Comparison of ENCODE assay signal across 8 cellular contexts in genomic region chr10:108911814-108912541, GRCh38.
DNase-seq lines count a peak whose midpoint lies in the region; FAIRE-seq and TF ChIP-seq lines count a peak whose summit lies in the region.

No MANE protein-coding gene starts in this region.

- POLR2A ChIA-PET in HEK293T (lab: Yijun Ruan, JAX) (no interaction called here), RWPE1 (lab: Yijun Ruan, JAX; ENCODE audit: low non-redundant PET) (no interaction called here)

- CTCF ChIA-PET in HEK293T (lab: Yijun Ruan, JAX) = interaction anchor here (0.7 kb wide), 2 partner anchors 10 to 13 kb away, joined by 4 read pairs; no protein-coding TSS in a partner anchor
- CTCF ChIA-PET in RWPE1 (lab: Yijun Ruan, JAX) = interaction anchor here (0.6 kb wide), 1 partner anchor 74 kb away, joined by 4 read pairs; no protein-coding TSS in a partner anchor

- peak; percentile 28 for FAIRE-seq in G401.6 (lab: Jason Lieb, UNC)

- H3K27ac ChIP-seq in RWPE1 = no peak overlapping the region

- TF ChIP-seq CTCF in RWPE1 (conservative IDR thresholded peaks at IDR 0.05; ENCODE audit: low read depth) = peak; percentile 19; the same call in 1 of the 2 replicates

- DNase-seq in HEK293T (ENCODE audit: extremely low spot score) (peak; percentile 75), RWPE1 (ENCODE audit: low spot score) (no peak), foreskin melanocyte (peak; percentile 36), nucleus accumbens (lab: John Stamatoyannopoulos, UW) (peak in 44 of 56 donors; percentile 1 to 71 (median 23)), COR-L47 (lab: John Stamatoyannopoulos, UW) (no peak), DMS153 (lab: John Stamatoyannopoulos, UW) (no peak), NOMO-1 (lab: John Stamatoyannopoulos, UW; ENCODE audit: unreplicated experiment in 2 of 2) (no peak)

TF ChIP-seq in HEK293T, 16 proteins besides CTCF, POLR2A, EP300 and RAD21:
- no peak for TF ChIP-seq L3MBTL2 (conservative IDR thresholded peaks at IDR 0.05)
- no peak for TF ChIP-seq HDGF (IDR thresholded peaks at IDR 0.05; ENCODE audit: borderline replicate concordance)
- TF ChIP-seq FOXA1 (IDR thresholded peaks at IDR 0.05) = no peak
- no peak for TF ChIP-seq CTBP1 (IDR thresholded peaks at IDR 0.05; ENCODE audit: borderline replicate concordance)
- no peak for TF ChIP-seq SUZ12 (IDR thresholded peaks at IDR 0.05)
- no peak for TF ChIP-seq SP1 (IDR thresholded peaks at IDR 0.05)
- TF ChIP-seq FOXM1 (IDR thresholded peaks at IDR 0.05; ENCODE audit: borderline replicate concordance) = no peak
- TF ChIP-seq ZNF384 (IDR thresholded peaks at IDR 0.05) = no peak
- TF ChIP-seq TARDBP (IDR thresholded peaks at IDR 0.05) = no peak
- TF ChIP-seq FOXK2 (IDR thresholded peaks at IDR 0.05) = no peak
- TF ChIP-seq PKNOX1 (IDR thresholded peaks at IDR 0.05) = no peak
- TF ChIP-seq ELF4 (IDR thresholded peaks at IDR 0.05) = no peak
- TF ChIP-seq BHLHE40 (IDR thresholded peaks at IDR 0.05; ENCODE audit: borderline replicate concordance) = no peak
- TF ChIP-seq NFRKB (IDR thresholded peaks at IDR 0.05) = no peak
TF ChIP-seq in HEK293T: peak in this region for 0.

Comparison
In these comparisons a context has a peak if more than half of its experiments do, and no peak if none do; other contexts are left out.
1. DNase-seq: peak in HEK293T (single experiment), foreskin melanocyte (single experiment) and nucleus accumbens (44 of 56); none in RWPE1 (single experiment), COR-L47 (single experiment), DMS153 (single experiment) and NOMO-1 (0 of 2).